28 cellular contexts compared by ENCODE assay signal in the genomic region with DNA sequence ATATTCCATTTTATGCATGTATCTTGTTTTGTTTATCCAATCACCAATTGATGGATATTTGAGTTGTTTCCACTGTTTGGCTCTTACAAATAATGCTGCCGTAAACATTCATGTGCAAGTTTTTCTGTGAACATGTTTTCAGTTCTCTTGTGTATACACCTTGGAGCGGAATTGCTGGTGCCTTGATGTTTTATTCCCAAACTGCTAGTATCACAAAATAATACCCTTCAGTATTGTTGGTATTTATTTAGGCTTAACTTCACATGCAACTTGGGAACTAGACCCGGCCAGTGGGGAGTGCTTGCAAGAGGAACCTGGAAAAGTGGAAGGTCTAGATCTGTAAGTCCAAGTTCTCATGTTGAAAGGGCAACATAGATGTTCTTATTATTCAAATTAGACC.
"Had no signal": no experiment of that assay in that cellular context is flagged by ENCODE, and none has a peak within 500 bp of the region (broad histone marks: within the 10 kb centered on the region; RNA-seq: fewer than 3 reads in every experiment).

No MANE protein-coding gene starts in this region.

- H3K27me3 ChIP-seq: neutrophil, ovary, right lobe of liver, sigmoid colon, testis, transverse colon, upper lobe of right lung, uterus had no signal

- H3K4me1 ChIP-seq: psoas muscle, sigmoid colon, suprapubic skin, testis, tibial artery, transverse colon, upper lobe of right lung, uterus had no signal

- ATAC-seq: naive thymus-derived CD8-positive, alpha-beta T cell; natural killer cell treated with Interleukin-12 subunit alpha and Interleukin-12 subunit beta and Interleukin-15 and Interleukin-18, amount 100 ng/mL, for 72 hours; psoas muscle; right cardiac atrium; right lobe of liver; stimulated activated memory B cell treated with anti-CD40 and anti-IgM and Interleukin-4, amounts not matched to agents 10 μg/mL and 1 μg/mL and 100 μg/mL, for 72 hours; stimulated activated naive CD8-positive, alpha-beta T cell treated with anti-CD3 and anti-CD28 coated beads, Interleukin-15, amount 100 ng/mL, for 72 hours; stimulated activated naive CD8-positive, alpha-beta T cell treated with anti-CD3 and anti-CD28 coated beads, Interleukin-15, Interleukin-2, amounts not matched to agents 100 U/mL and 50 U/mL, for 24 hours; upper lobe of right lung had no signal

- H3K9ac ChIP-seq: parathyroid adenoma had no signal

- H3K4me3 ChIP-seq: ovary, psoas muscle, right lobe of liver, sigmoid colon, suprapubic skin, testis, tibial artery, transverse colon, upper lobe of right lung, uterus had no signal

- H2AFZ ChIP-seq: parathyroid adenoma had no signal

- FAIRE-seq: small intestine had no signal

- H3K9me3 ChIP-seq: neutrophil, ovary, psoas muscle, right lobe of liver, suprapubic skin, testis, upper lobe of right lung, uterus had no signal

- DNase-seq: naive thymus-derived CD8-positive, alpha-beta T cell; nephron progenitor cell; nucleus accumbens; ovary; posterior cingulate gyrus; psoas muscle; right cardiac atrium; right lobe of liver; sigmoid colon; small intestine; stimulated activated CD4-positive, alpha-beta T cell treated with anti-CD3 and anti-CD28 coated beads, Interleukin-15, amount 100 ng/mL, for 24 hours; stimulated activated CD4-positive, alpha-beta T cell treated with anti-CD3 and anti-CD28 coated beads, Interleukin-4, amount 100 ng/mL, for 1 hour; stimulated activated CD4-positive, alpha-beta T cell treated with anti-CD3 and anti-CD28 coated beads, Interleukin-4, amount 100 ng/mL, for 4 hours; stimulated activated CD8-positive, alpha-beta memory T cell treated with anti-CD3 and anti-CD28 coated beads, Interleukin-4, amount 100 ng/mL, for 48 hours; stimulated activated naive CD4-positive, alpha-beta T cell; stimulated activated naive CD8-positive, alpha-beta T cell treated with anti-CD3 and anti-CD28 coated beads, Interleukin-15, amount 100 ng/mL, for 72 hours; stimulated activated naive CD8-positive, alpha-beta T cell treated with anti-CD3 and anti-CD28 coated beads, Interleukin-15, Interleukin-2, amounts not matched to agents 100 U/mL and 50 U/mL, for 24 hours; substantia nigra; testis; tibial artery; transverse colon; upper lobe of right lung; uterus had no signal

- H3K79me2 ChIP-seq: parathyroid adenoma had no signal

- H3K36me3 ChIP-seq: neutrophil, ovary, right lobe of liver, sigmoid colon, suprapubic skin, tibial artery, transverse colon, upper lobe of right lung, uterus had no signal

- H3K27ac ChIP-seq: neutrophil, ovary, parathyroid adenoma, psoas muscle, right lobe of liver, sigmoid colon, suprapubic skin, testis, tibial artery, transverse colon, upper lobe of right lung, uterus had no signal
